11 cellular contexts compared by ENCODE assay signal in the genomic region with DNA sequence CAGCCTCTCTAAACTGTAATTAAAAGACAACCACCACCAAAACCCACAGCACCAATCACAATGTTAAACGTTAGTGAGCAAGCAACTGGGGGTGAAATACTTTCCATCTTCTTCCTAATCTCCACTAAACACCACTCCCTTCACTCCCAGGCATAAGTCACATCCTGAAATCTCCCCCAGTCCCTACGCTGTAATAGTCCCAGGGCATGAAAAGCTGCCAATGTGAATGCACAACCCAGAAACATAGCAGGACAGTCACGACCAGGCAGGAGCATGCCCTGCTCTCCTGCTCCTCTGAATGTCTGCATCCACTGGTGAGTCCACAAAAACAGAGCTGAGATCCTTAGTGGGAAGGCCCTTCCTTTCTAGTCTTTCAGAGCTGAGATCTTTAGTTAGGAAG.
DNase-seq lines count a peak whose midpoint lies in the region; ATAC-seq and TF ChIP-seq lines count a peak whose summit lies in the region.
"Had no signal": no experiment of that assay in that cellular context is flagged by ENCODE, and none has a peak within 500 bp of the region (broad histone marks: within the 10 kb centered on the region; RNA-seq: fewer than 3 reads in every experiment).

No MANE protein-coding gene starts in this region.

- POLR2A ChIA-PET in Caco-2 (lab: Charles Lee) = no interaction called here

- peak; percentile 29 to 80 for ATAC-seq in right cardiac atrium
- ATAC-seq: activated CD4-positive, CD25-positive, alpha-beta regulatory T cell treated with anti-CD3 and anti-CD28 coated beads, Interleukin-2, amount 50 U/mL, for 24 hours had no signal

- TF ChIP-seq EP300 in stomach (IDR thresholded peaks at IDR 0.05) = no peak

- BruUV-seq in Caco-2 (replicated peaks; lab: Mats Ljungman, UMichigan) = no TSS peak

- CTCF ChIA-PET in Caco-2 (lab: Charles Lee) = interaction anchor here (1.2 kb wide), 1 partner anchor 112 kb away, joined by 5 read pairs; no protein-coding TSS in a partner anchor

- TF ChIP-seq POLR2A in stomach (IDR thresholded peaks at IDR 0.05) = no peak

- H3K4me3 ChIP-seq in WI38 (ENCODE audit: low read depth, low read length) (peak overlapping the region; percentile 8; the same call in 1 of the 2 replicates), right cardiac atrium (ENCODE audit: low read length) (no peak overlapping the region), stomach (no peak overlapping the region), Caco-2 (ENCODE audit: low read depth, low read length) (no peak overlapping the region)

- H3K9me3 ChIP-seq in right cardiac atrium (ENCODE audit: control insufficient read depth, low read length) = no peaks in the 10 kb centered on the region
- peaks cover 0 to 4% (median 1%) of the 10 kb centered on the region in 4 donors for H3K9me3 ChIP-seq in stomach
- 0 out of 2 replicates have a peak, but pooled peaks cover under 1% of the 10 kb centered on the region for H3K9me3 ChIP-seq in Caco-2

- H3K27me3 ChIP-seq in right cardiac atrium (ENCODE audit: control insufficient read depth, insufficient read depth) (no peaks in the 10 kb centered on the region), stomach (no peaks in the 10 kb centered on the region), Caco-2 (replicated peaks; ENCODE audit: control insufficient read depth, insufficient read depth, low read length) (no peaks in the 10 kb centered on the region)

- peaks cover 23% of the 10 kb centered on the region for H3K4me1 Mint-ChIP-seq in Caco-2 (ENCODE audit: low read depth, unreplicated experiment)
- H3K4me1 Mint-ChIP-seq: activated naive CD4-positive, alpha-beta T cell treated with anti-CD3 and anti-CD28 coated beads, Interleukin-2, amount 50 U/mL, for 24 hours had no signal

- no peaks in the 10 kb centered on the region for H3K36me3 Mint-ChIP-seq in Caco-2 (ENCODE audit: insufficient read depth, unreplicated experiment)
- H3K36me3 Mint-ChIP-seq: activated naive CD4-positive, alpha-beta T cell treated with anti-CD3 and anti-CD28 coated beads, Interleukin-2, amount 50 U/mL, for 24 hours had no signal

- no peak overlapping the region for H3K27ac ChIP-seq in right cardiac atrium (ENCODE audit: low read length)
- H3K27ac ChIP-seq in stomach = peak overlapping the region in 3 of 5 donors; percentile 3 to 49 (median 9)

- H3K27me3 Mint-ChIP-seq in Caco-2 (ENCODE audit: insufficient read depth, unreplicated experiment) = no peaks in the 10 kb centered on the region

- H3K36me3 ChIP-seq in stomach (no peaks in the 10 kb centered on the region), Caco-2 (ENCODE audit: control insufficient read depth, insufficient read depth, low read length) (no peaks in the 10 kb centered on the region)

- H3K4me1 ChIP-seq in right cardiac atrium (ENCODE audit: control insufficient read depth, insufficient read depth, low read length) (peaks cover 6% of the 10 kb centered on the region), stomach (peaks cover 0 to 25% (median 15%) of the 10 kb centered on the region in 4 donors), Caco-2 (peaks cover 29% of the 10 kb centered on the region)

- DNase-seq in HCEC 1CT (peak; percentile 67), right cardiac atrium (no peak), stomach (no peak), NCI-H1417 treated with DMSO at 0.1 percent for 48 hours (lab: John Stamatoyannopoulos, UW) (no peak), Caco-2 (no peak), NOMO-1 (lab: John Stamatoyannopoulos, UW; ENCODE audit: unreplicated experiment in 2 of 2) (no peak)
- DNase-seq in stimulated activated CD4-positive, alpha-beta T cell treated with anti-CD3 and anti-CD28 coated beads, Interleukin-2, amount 100 ng/mL, for 24 hours = no peak
- DNase-seq: Kasumi-1 had no signal

- H3K27ac Mint-ChIP-seq in Caco-2 (ENCODE audit: unreplicated experiment) = no peak overlapping the region
- H3K27ac Mint-ChIP-seq: activated naive CD4-positive, alpha-beta T cell treated with anti-CD3 and anti-CD28 coated beads, Interleukin-2, amount 50 U/mL, for 24 hours had no signal

- intact Hi-C loops in right cardiac atrium (cut with DNase I) = loop anchor here in 1 of 4 donors (5.0 kb wide), 1 partner anchor 111 kb away; no protein-coding TSS in a partner anchor
- intact Hi-C loops in stomach (cut with DNase I; ENCODE audit: low total_unique reads) = no loop called here
- intact Hi-C loops in Caco-2 (cut with micrococcal nuclease; ENCODE audit: unreplicated experiment) = no loop called here

- no peak overlapping the region for H3K4me3 Mint-ChIP-seq in Caco-2 (ENCODE audit: unreplicated experiment)
- H3K4me3 Mint-ChIP-seq: activated naive CD4-positive, alpha-beta T cell treated with anti-CD3 and anti-CD28 coated beads, Interleukin-2, amount 50 U/mL, for 24 hours had no signal

- no peak for TF ChIP-seq CTCF in WI38 (IDR thresholded peaks at IDR 0.05; ENCODE audit: low read depth, low read length)
- TF ChIP-seq CTCF in stomach (IDR thresholded peaks at IDR 0.05) = no peak
- no peak for TF ChIP-seq CTCF in Caco-2 (IDR thresholded peaks at IDR 0.05; ENCODE audit: insufficient read depth in 1 of 2, low read depth in 1 of 2, low read length in 1 of 2, severe bottlenecking in 1 of 2, unreplicated experiment in 1 of 2)

- 61% methylated on average over 3 of the region's 3 CpGs for WGBS in right cardiac atrium
- 53 to 80% (median 69%) methylated on average over 3 of the region's 3 CpGs for WGBS in stomach, 5 donors

- peaks cover 7% of the 10 kb centered on the region for H3K9me3 Mint-ChIP-seq in Caco-2 (ENCODE audit: unreplicated experiment)
- H3K9me3 Mint-ChIP-seq: activated naive CD4-positive, alpha-beta T cell treated with anti-CD3 and anti-CD28 coated beads, Interleukin-2, amount 50 U/mL, for 24 hours had no signal
